2 cellular contexts compared by ENCODE assay signal in the genomic region with DNA sequence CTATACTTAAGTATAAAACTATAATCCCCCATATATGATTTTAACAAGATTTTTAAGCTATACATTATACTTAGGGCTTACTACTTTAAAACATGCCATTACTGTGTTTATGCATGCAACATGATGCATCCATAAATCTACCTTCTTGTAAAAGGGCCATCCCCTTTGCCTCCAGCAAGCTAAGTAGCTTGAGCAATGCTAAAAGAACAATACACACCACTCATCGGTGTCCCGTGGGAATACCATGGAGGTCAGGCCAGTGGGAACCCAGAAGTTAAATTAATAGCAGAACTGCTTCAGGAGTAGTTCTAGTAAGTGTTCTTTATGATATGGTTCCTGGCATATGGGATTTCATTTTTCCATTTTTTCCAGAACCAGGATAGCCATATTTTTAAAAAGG.
TF ChIP-seq lines count a peak whose summit lies in the region.

No MANE protein-coding gene starts in this region.

TF ChIP-seq in SK-N-SH, 30 proteins besides CTCF, POLR2A, EP300 and RAD21 (continued from another document):
- TF ChIP-seq, protein P1, sequence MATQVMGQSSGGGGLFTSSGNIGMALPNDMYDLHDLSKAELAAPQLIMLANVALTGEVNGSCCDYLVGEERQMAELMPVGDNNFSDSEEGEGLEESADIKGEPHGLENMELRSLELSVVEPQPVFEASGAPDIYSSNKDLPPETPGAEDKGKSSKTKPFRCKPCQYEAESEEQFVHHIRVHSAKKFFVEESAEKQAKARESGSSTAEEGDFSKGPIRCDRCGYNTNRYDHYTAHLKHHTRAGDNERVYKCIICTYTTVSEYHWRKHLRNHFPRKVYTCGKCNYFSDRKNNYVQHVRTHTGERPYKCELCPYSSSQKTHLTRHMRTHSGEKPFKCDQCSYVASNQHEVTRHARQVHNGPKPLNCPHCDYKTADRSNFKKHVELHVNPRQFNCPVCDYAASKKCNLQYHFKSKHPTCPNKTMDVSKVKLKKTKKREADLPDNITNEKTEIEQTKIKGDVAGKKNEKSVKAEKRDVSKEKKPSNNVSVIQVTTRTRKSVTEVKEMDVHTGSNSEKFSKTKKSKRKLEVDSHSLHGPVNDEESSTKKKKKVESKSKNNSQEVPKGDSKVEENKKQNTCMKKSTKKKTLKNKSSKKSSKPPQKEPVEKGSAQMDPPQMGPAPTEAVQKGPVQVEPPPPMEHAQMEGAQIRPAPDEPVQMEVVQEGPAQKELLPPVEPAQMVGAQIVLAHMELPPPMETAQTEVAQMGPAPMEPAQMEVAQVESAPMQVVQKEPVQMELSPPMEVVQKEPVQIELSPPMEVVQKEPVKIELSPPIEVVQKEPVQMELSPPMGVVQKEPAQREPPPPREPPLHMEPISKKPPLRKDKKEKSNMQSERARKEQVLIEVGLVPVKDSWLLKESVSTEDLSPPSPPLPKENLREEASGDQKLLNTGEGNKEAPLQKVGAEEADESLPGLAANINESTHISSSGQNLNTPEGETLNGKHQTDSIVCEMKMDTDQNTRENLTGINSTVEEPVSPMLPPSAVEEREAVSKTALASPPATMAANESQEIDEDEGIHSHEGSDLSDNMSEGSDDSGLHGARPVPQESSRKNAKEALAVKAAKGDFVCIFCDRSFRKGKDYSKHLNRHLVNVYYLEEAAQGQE (IDR thresholded peaks at IDR 0.05; ENCODE audit: low read depth, low read length), result no peak
- TF ChIP-seq YY1 (IDR thresholded peaks at IDR 0.05; ENCODE audit: low read depth), result no peak
- no peak for TF ChIP-seq NRF1 (IDR thresholded peaks at IDR 0.05; ENCODE audit: low read depth, low read length)
- TF ChIP-seq MXI1 (IDR thresholded peaks at IDR 0.05; ENCODE audit: low read depth, low read length), result no peak
- no peak for TF ChIP-seq JUND (IDR thresholded peaks at IDR 0.05)
- TF ChIP-seq MEF2A (IDR thresholded peaks at IDR 0.05; ENCODE audit: borderline replicate concordance, low read depth), result no peak
- TF ChIP-seq TAF1 (IDR thresholded peaks at IDR 0.05; ENCODE audit: borderline replicate concordance, low read depth, low read length), result no peak
- no peak for TF ChIP-seq TCF12 (IDR thresholded peaks at IDR 0.05)
- TF ChIP-seq RFX5 (IDR thresholded peaks at IDR 0.05; ENCODE audit: low read length), result no peak
- TF ChIP-seq EZH2phosphoT487 (IDR thresholded peaks at IDR 0.05; ENCODE audit: borderline replicate concordance, low read depth), result no peak
- TF ChIP-seq GABPA (IDR thresholded peaks at IDR 0.05; ENCODE audit: low read depth), result no peak

TF ChIP-seq in SK-N-SH treated with all-trans-retinoic acid at 6 μM for 48 hours, 23 proteins besides CTCF, POLR2A, EP300 and RAD21 (continued from another document):
- TF ChIP-seq, protein P2, sequence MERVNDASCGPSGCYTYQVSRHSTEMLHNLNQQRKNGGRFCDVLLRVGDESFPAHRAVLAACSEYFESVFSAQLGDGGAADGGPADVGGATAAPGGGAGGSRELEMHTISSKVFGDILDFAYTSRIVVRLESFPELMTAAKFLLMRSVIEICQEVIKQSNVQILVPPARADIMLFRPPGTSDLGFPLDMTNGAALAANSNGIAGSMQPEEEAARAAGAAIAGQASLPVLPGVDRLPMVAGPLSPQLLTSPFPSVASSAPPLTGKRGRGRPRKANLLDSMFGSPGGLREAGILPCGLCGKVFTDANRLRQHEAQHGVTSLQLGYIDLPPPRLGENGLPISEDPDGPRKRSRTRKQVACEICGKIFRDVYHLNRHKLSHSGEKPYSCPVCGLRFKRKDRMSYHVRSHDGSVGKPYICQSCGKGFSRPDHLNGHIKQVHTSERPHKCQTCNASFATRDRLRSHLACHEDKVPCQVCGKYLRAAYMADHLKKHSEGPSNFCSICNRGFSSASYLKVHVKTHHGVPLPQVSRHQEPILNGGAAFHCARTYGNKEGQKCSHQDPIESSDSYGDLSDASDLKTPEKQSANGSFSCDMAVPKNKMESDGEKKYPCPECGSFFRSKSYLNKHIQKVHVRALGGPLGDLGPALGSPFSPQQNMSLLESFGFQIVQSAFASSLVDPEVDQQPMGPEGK (CRISPR knock-in tag; IDR thresholded peaks at IDR 0.05; ENCODE audit: borderline replicate concordance), result no peak
- TF ChIP-seq PPARA (CRISPR knock-in tag; IDR thresholded peaks at IDR 0.05; ENCODE audit: borderline replicate concordance), result no peak
- TF ChIP-seq SNAI2 (CRISPR knock-in tag; IDR thresholded peaks at IDR 0.05), result no peak
- no peak for TF ChIP-seq GLIS3 (CRISPR knock-in tag; IDR thresholded peaks at IDR 0.05)
- TF ChIP-seq, protein P3, sequence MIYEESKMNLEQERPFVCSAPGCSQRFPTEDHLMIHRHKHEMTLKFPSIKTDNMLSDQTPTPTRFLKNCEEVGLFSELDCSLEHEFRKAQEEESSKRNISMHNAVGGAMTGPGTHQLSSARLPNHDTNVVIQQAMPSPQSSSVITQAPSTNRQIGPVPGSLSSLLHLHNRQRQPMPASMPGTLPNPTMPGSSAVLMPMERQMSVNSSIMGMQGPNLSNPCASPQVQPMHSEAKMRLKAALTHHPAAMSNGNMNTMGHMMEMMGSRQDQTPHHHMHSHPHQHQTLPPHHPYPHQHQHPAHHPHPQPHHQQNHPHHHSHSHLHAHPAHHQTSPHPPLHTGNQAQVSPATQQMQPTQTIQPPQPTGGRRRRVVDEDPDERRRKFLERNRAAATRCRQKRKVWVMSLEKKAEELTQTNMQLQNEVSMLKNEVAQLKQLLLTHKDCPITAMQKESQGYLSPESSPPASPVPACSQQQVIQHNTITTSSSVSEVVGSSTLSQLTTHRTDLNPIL (CRISPR knock-in tag; IDR thresholded peaks at IDR 0.05; ENCODE audit: low read depth), result no peak
- TF ChIP-seq, protein P4, sequence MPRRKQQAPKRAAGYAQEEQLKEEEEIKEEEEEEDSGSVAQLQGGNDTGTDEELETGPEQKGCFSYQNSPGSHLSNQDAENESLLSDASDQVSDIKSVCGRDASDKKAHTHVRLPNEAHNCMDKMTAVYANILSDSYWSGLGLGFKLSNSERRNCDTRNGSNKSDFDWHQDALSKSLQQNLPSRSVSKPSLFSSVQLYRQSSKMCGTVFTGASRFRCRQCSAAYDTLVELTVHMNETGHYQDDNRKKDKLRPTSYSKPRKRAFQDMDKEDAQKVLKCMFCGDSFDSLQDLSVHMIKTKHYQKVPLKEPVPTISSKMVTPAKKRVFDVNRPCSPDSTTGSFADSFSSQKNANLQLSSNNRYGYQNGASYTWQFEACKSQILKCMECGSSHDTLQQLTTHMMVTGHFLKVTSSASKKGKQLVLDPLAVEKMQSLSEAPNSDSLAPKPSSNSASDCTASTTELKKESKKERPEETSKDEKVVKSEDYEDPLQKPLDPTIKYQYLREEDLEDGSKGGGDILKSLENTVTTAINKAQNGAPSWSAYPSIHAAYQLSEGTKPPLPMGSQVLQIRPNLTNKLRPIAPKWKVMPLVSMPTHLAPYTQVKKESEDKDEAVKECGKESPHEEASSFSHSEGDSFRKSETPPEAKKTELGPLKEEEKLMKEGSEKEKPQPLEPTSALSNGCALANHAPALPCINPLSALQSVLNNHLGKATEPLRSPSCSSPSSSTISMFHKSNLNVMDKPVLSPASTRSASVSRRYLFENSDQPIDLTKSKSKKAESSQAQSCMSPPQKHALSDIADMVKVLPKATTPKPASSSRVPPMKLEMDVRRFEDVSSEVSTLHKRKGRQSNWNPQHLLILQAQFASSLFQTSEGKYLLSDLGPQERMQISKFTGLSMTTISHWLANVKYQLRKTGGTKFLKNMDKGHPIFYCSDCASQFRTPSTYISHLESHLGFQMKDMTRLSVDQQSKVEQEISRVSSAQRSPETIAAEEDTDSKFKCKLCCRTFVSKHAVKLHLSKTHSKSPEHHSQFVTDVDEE (CRISPR knock-in tag; IDR thresholded peaks at IDR 0.05), result no peak
- no peak for TF ChIP-seq OSR1 (CRISPR knock-in tag; IDR thresholded peaks at IDR 0.05)
- no peak for TF ChIP-seq ZC3H10 (CRISPR knock-in tag; IDR thresholded peaks at IDR 0.05)
- TF ChIP-seq ZFP3 (CRISPR knock-in tag; IDR thresholded peaks at IDR 0.05), result no peak
- no peak for TF ChIP-seq BACH2 (CRISPR knock-in tag; IDR thresholded peaks at IDR 0.05; ENCODE audit: borderline replicate concordance)
- TF ChIP-seq ZNF8 (CRISPR knock-in tag; IDR thresholded peaks at IDR 0.05), result no peak
- no peak for TF ChIP-seq RARB (CRISPR knock-in tag; IDR thresholded peaks at IDR 0.05)
- TF ChIP-seq CSDC2 (CRISPR knock-in tag; IDR thresholded peaks at IDR 0.05), result no peak
- TF ChIP-seq TCF4 (CRISPR knock-in tag; IDR thresholded peaks at IDR 0.05; ENCODE audit: borderline replicate concordance), result no peak
- no peak for TF ChIP-seq ESRRG (CRISPR knock-in tag; IDR thresholded peaks at IDR 0.05)
- TF ChIP-seq ZNF70 (CRISPR knock-in tag; IDR thresholded peaks at IDR 0.05), result no peak
- TF ChIP-seq, protein P5, sequence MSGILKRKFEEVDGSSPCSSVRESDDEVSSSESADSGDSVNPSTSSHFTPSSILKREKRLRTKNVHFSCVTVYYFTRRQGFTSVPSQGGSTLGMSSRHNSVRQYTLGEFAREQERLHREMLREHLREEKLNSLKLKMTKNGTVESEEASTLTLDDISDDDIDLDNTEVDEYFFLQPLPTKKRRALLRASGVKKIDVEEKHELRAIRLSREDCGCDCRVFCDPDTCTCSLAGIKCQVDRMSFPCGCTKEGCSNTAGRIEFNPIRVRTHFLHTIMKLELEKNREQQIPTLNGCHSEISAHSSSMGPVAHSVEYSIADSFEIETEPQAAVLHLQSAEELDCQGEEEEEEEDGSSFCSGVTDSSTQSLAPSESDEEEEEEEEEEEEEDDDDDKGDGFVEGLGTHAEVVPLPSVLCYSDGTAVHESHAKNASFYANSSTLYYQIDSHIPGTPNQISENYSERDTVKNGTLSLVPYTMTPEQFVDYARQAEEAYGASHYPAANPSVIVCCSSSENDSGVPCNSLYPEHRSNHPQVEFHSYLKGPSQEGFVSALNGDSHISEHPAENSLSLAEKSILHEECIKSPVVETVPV (CRISPR knock-in tag; IDR thresholded peaks at IDR 0.05), result no peak
- TF ChIP-seq TOX (CRISPR knock-in tag; IDR thresholded peaks at IDR 0.05; ENCODE audit: borderline replicate concordance), result no peak
